8 cellular contexts compared by ENCODE assay signal in genomic region chr22:31291716-31292644, GRCh38. TPM values are rescaled to one million over a fixed set of nuclear protein-coding genes. Genes with fewer than 3 reads are reported as not detected.
DNase-seq lines count a peak whose midpoint lies in the region; ATAC-seq and TF ChIP-seq lines count a peak whose summit lies in the region.

PIK3IP1 (minus strand) TSS chr22:31292488; CDS start chr22:31292344, 144 bp downstream.

- H3K9me3 Mint-ChIP-seq in activated naive CD8-positive, alpha-beta T cell treated with anti-CD3 and anti-CD28 coated beads, Interleukin-2, amount 10 ng/mL, durations not matched to agents 7 days and 5 days: no peaks in the 10 kb centered on the region
- peaks cover 14% of the 10 kb centered on the region for H3K9me3 Mint-ChIP-seq in glutamatergic neuron (ENCODE audit: unreplicated experiment)

- peak within 1 kb of the TSS; percentile 53 for H3K4me3 ChIP-seq in SU-DHL-6 (ENCODE audit: insufficient read depth, low read length, poor library complexity, severe bottlenecking)

- H3K9me3 ChIP-seq in SU-DHL-6 (ENCODE audit: insufficient read depth, low read length): no peaks in the 10 kb centered on the region

- peak; percentile 47 for ATAC-seq in activated naive CD8-positive, alpha-beta T cell treated with anti-CD3 and anti-CD28 coated beads, Interleukin-2, amount 10 ng/mL, durations not matched to agents 7 days and 5 days (ENCODE audit: low read depth)

- no peaks in the 10 kb centered on the region for H3K79me2 ChIP-seq in SU-DHL-6 (ENCODE audit: insufficient read depth, low read length)

- H3K4me2 ChIP-seq in SU-DHL-6 (ENCODE audit: low read depth, low read length, poor library complexity, severe bottlenecking): peak within 1 kb of the TSS; percentile 100

- peaks cover 57% of the 10 kb centered on the region for H3K4me1 Mint-ChIP-seq in activated naive CD8-positive, alpha-beta T cell treated with anti-CD3 and anti-CD28 coated beads, Interleukin-2, amount 10 ng/mL, durations not matched to agents 7 days and 5 days
- H3K4me1 Mint-ChIP-seq in glutamatergic neuron (ENCODE audit: low read depth, unreplicated experiment): peaks cover 8% of the 10 kb centered on the region

- H3K27ac ChIP-seq in SU-DHL-6 (ENCODE audit: low read depth, low read length) (peak within 1 kb of the TSS; percentile 97), substantia nigra (ENCODE audit: low read depth, low read length, poor library complexity, severe bottlenecking) (peak within 1 kb of the TSS; percentile 97)

- no peaks in the 10 kb centered on the region for H3K27me3 ChIP-seq in SU-DHL-6 (ENCODE audit: low read length)

- peaks cover 7% of the 10 kb centered on the region for H3K36me3 Mint-ChIP-seq in activated naive CD8-positive, alpha-beta T cell treated with anti-CD3 and anti-CD28 coated beads, Interleukin-2, amount 10 ng/mL, durations not matched to agents 7 days and 5 days
- H3K36me3 Mint-ChIP-seq in glutamatergic neuron (ENCODE audit: unreplicated experiment): no peaks in the 10 kb centered on the region

- no peaks in the 10 kb centered on the region for H3K27me3 Mint-ChIP-seq in activated naive CD8-positive, alpha-beta T cell treated with anti-CD3 and anti-CD28 coated beads, Interleukin-2, amount 10 ng/mL, durations not matched to agents 7 days and 5 days
- H3K27me3 Mint-ChIP-seq in glutamatergic neuron (ENCODE audit: unreplicated experiment): no peaks in the 10 kb centered on the region

- POLR2A ChIA-PET in activated naive CD8-positive, alpha-beta T cell treated with anti-CD3 and anti-CD28 coated beads, Interleukin-2, amount 10 ng/mL, durations not matched to agents 7 days and 5 days (lab: Charles Lee): interaction anchor here (0.6 to 6.4 kb wide), 14 partner anchors 12 to 1878 kb away, joined by 3 to 127 read pairs (median 6); partner anchors contain the start of genes LIMK2, MORC2, PATZ1 and RNF185

- peak within 1 kb of the TSS; percentile 23 for H2AFZ ChIP-seq in SU-DHL-6 (ENCODE audit: low read depth, low read length, severe bottlenecking)

- no peaks in the 10 kb centered on the region for H3K9me2 ChIP-seq in SU-DHL-6 (replicated peaks; ENCODE audit: insufficient read depth, low read length)

- H4K20me1 ChIP-seq in SU-DHL-6 (ENCODE audit: low read depth, low read length): no peaks in the 10 kb centered on the region

- H3K4me3 Mint-ChIP-seq in activated naive CD8-positive, alpha-beta T cell treated with anti-CD3 and anti-CD28 coated beads, Interleukin-2, amount 10 ng/mL, durations not matched to agents 7 days and 5 days: peak within 1 kb of the TSS; percentile 93
- peak within 1 kb of the TSS; percentile 100 for H3K4me3 Mint-ChIP-seq in glutamatergic neuron (ENCODE audit: unreplicated experiment)

- DNase-seq in NCI-H2081 (lab: John Stamatoyannopoulos, UW) (peak; percentile 60 to 78), NCI-H2081 treated with DMSO at 0.1 percent for 48 hours (lab: John Stamatoyannopoulos, UW) (no peak), NCI-H1092 (lab: John Stamatoyannopoulos, UW) (peak; percentile 76), glutamatergic neuron (peak; percentile 88), occipital lobe (lab: John Stamatoyannopoulos, UW) (peak; percentile 91), substantia nigra (lab: John Stamatoyannopoulos, UW) (peak; percentile 20 to 95 (median 85))
- DNase-seq in activated naive CD8-positive, alpha-beta T cell treated with anti-CD3 and anti-CD28 coated beads, Interleukin-2, amount 10 ng/mL, durations not matched to agents 7 days and 5 days: peak; percentile 78

- no peaks in the 10 kb centered on the region for H3K36me3 ChIP-seq in SU-DHL-6 (ENCODE audit: low read length)

- H3F3A ChIP-seq in SU-DHL-6 (ENCODE audit: insufficient read depth): peaks cover 45% of the 10 kb centered on the region

- TF ChIP-seq CTCF in SU-DHL-6 (IDR thresholded peaks at IDR 0.05; ENCODE audit: insufficient read depth, low read length, poor library complexity, severe bottlenecking) (peak; percentile 66), glutamatergic neuron (IDR thresholded peaks at IDR 0.05; ENCODE audit: partially characterized antibody, unreplicated experiment) (peak; percentile 44)

- peak within 1 kb of the TSS; percentile 93 for H3K27ac Mint-ChIP-seq in activated naive CD8-positive, alpha-beta T cell treated with anti-CD3 and anti-CD28 coated beads, Interleukin-2, amount 10 ng/mL, durations not matched to agents 7 days and 5 days
- peak within 1 kb of the TSS; percentile 99 for H3K27ac Mint-ChIP-seq in glutamatergic neuron (ENCODE audit: unreplicated experiment)

- peak within 1 kb of the TSS; percentile 75 for H3K9ac ChIP-seq in SU-DHL-6 (ENCODE audit: low read length)

RNA-seq across cellular contexts. Expression of gene PIK3IP1, which starts in this region (rescaled TPM):
- total RNA-seq in activated naive CD8-positive, alpha-beta T cell treated with anti-CD3 and anti-CD28 coated beads, Interleukin-2, amount 10 ng/mL, durations not matched to agents 7 days and 5 days: 100 to 1,000 TPM; 110 to 125 TPM
- total RNA-seq in glutamatergic neuron (ENCODE audit: unreplicated experiment) (38.8 TPM), occipital lobe (23.2 TPM)
